In genomic region chr1:52579415-52579814, GRCh38 we compare ENCODE assay signal across 28 cellular contexts. TPM values are rescaled to one million over a fixed set of nuclear protein-coding genes. Genes with fewer than 3 reads are reported as not detected.
DNase-seq lines count a peak whose midpoint lies in the region; ATAC-seq lines count a peak whose summit lies in the region.
"Had no signal": no experiment of that assay in that cellular context is flagged by ENCODE, and none has a peak within 500 bp of the region (broad histone marks: within the 10 kb centered on the region; RNA-seq: fewer than 3 reads in every experiment).

No MANE protein-coding gene starts in this region.

- ATAC-seq in activated T-cell treated with anti-CD3 and anti-CD28 coated beads, Interleukin-2, amount 50 U/mL, for 72 hours (replicated peaks in 1 of 2): no peak
- no peak for ATAC-seq in GM21737 (IDR thresholded peaks at IDR 0.05; ENCODE audit: unreplicated experiment)
- no peak for ATAC-seq in HG03280 (IDR thresholded peaks at IDR 0.05; ENCODE audit: unreplicated experiment)
- ATAC-seq: foreskin keratinocyte; naive thymus-derived CD4-positive, alpha-beta T cell; stimulated activated naive B cell treated with anti-CD40 and anti-IgM and Interleukin-4, amounts not matched to agents 10 μg/mL and 1 μg/mL and 100 μg/mL, for 72 hours had no signal

- POLR2A ChIA-PET in activated CD4-positive, alpha-beta T cell treated with anti-CD3 and anti-CD28 coated beads, Interleukin-2, amount 10 ng/mL, durations not matched to agents 7 days and 5 days (lab: Charles Lee): no interaction called here

- H3K36me3 Mint-ChIP-seq in activated CD4-positive, alpha-beta T cell treated with anti-CD3 and anti-CD28 coated beads, Interleukin-2, amount 10 ng/mL, durations not matched to agents 7 days and 5 days (ENCODE audit: low read depth): peaks cover 8% of the 10 kb centered on the region
- peaks cover 4% of the 10 kb centered on the region for H3K36me3 Mint-ChIP-seq in activated T-helper 2 cell treated with anti-CD3 and anti-CD28 coated beads, Interferon-gamma antibody, Interleukin-2, Interleukin-4, amounts not matched to agents 10 μg/mL and 5 μg/mL and 100 μg/mL, durations not matched to agents 14 hours and 24 hours and 36 hours (ENCODE audit: low read depth)
- H3K36me3 Mint-ChIP-seq in activated T-cell treated with anti-CD3 and anti-CD28 coated beads, Interleukin-2, amount 50 U/mL, for 72 hours (ENCODE audit: insufficient read depth in 2 of 2): no peaks in the 10 kb centered on the region
- H3K36me3 Mint-ChIP-seq: activated naive CD8-positive, alpha-beta T cell treated with anti-CD3 and anti-CD28 coated beads for 36 hours had no signal

- H3K27me3 Mint-ChIP-seq in activated CD4-positive, alpha-beta T cell treated with anti-CD3 and anti-CD28 coated beads, Interleukin-2, amount 10 ng/mL, durations not matched to agents 7 days and 5 days: no peaks in the 10 kb centered on the region
- peaks cover 20% of the 10 kb centered on the region for H3K27me3 Mint-ChIP-seq in activated T-helper 2 cell treated with anti-CD3 and anti-CD28 coated beads, Interferon-gamma antibody, Interleukin-2, Interleukin-4, amounts not matched to agents 10 μg/mL and 5 μg/mL and 100 μg/mL, durations not matched to agents 14 hours and 24 hours and 36 hours (ENCODE audit: low read depth)
- no peaks in the 10 kb centered on the region for H3K27me3 Mint-ChIP-seq in activated T-cell treated with anti-CD3 and anti-CD28 coated beads, Interleukin-2, amount 50 U/mL, for 72 hours (ENCODE audit: low read depth)
- H3K27me3 Mint-ChIP-seq: activated naive CD8-positive, alpha-beta T cell treated with anti-CD3 and anti-CD28 coated beads for 36 hours; B cell; stimulated activated naive B cell treated with anti-CD40 and anti-IgM and Interleukin-4, amounts not matched to agents 10 μg/mL and 1 μg/mL and 100 μg/mL, for 72 hours had no signal

- H3K27ac Mint-ChIP-seq in activated CD4-positive, alpha-beta T cell treated with anti-CD3 and anti-CD28 coated beads, Interleukin-2, amount 10 ng/mL, durations not matched to agents 7 days and 5 days: peak overlapping the region; percentile 1
- peak overlapping the region; percentile 18 for H3K27ac Mint-ChIP-seq in activated T-helper 2 cell treated with anti-CD3 and anti-CD28 coated beads, Interferon-gamma antibody, Interleukin-2, Interleukin-4, amounts not matched to agents 10 μg/mL and 5 μg/mL and 100 μg/mL, durations not matched to agents 14 hours and 24 hours and 36 hours
- no peak overlapping the region for H3K27ac Mint-ChIP-seq in activated T-cell treated with anti-CD3 and anti-CD28 coated beads, Interleukin-2, amount 50 U/mL, for 72 hours
- H3K27ac Mint-ChIP-seq: activated naive CD8-positive, alpha-beta T cell treated with anti-CD3 and anti-CD28 coated beads for 36 hours; B cell; stimulated activated naive B cell treated with anti-CD40 and anti-IgM and Interleukin-4, amounts not matched to agents 10 μg/mL and 1 μg/mL and 100 μg/mL, for 72 hours had no signal

- CTCF ChIA-PET in activated CD4-positive, alpha-beta T cell treated with anti-CD3 and anti-CD28 coated beads, Interleukin-2, amount 10 ng/mL, durations not matched to agents 7 days and 5 days (lab: Charles Lee): interaction anchor here (0.6 to 1.2 kb wide), 3 partner anchors 27 to 375 kb away, joined by 3 to 5 read pairs (median 4); no protein-coding TSS in a partner anchor

- no peak for DNase-seq in activated CD4-positive, alpha-beta T cell treated with anti-CD3 and anti-CD28 coated beads, Interleukin-2, amount 10 ng/mL, durations not matched to agents 7 days and 5 days
- DNase-seq in activated CD4-positive, alpha-beta T cell treated with anti-CD3 and anti-CD28 coated beads, Interleukin-2, amount 50 U/mL, for 48 hours: no peak
- DNase-seq in EH (ENCODE audit: low read depth) (peak; percentile 57), iris pigment epithelial cell (ENCODE audit: low read depth) (peak; percentile 46)
- DNase-seq in activated T-helper 2 cell treated with anti-CD3 and anti-CD28 coated beads, Interferon-gamma antibody, Interleukin-2, Interleukin-4, amounts not matched to agents 10 μg/mL and 5 μg/mL and 100 μg/mL, durations not matched to agents 14 hours and 24 hours and 36 hours (ENCODE audit: low spot score): no peak
- no peak for DNase-seq in activated T-cell treated with anti-CD3 and anti-CD28 coated beads, Interleukin-2, amount 50 U/mL, for 72 hours
- DNase-seq: activated CD4-positive, CD25-positive, alpha-beta regulatory T cell; activated naive CD8-positive, alpha-beta T cell treated with anti-CD3 and anti-CD28 coated beads for 36 hours; COR-L47; effector CD8-positive, alpha-beta T cell; foreskin keratinocyte; H7; mesendoderm; naive thymus-derived CD4-positive, alpha-beta T cell; NCI-H1105 treated with DMSO at 0.1 percent for 48 hours; NCI-H2029 treated with DMSO at 0.1 percent for 48 hours; NCI-H774; stimulated activated CD4-positive, alpha-beta T cell treated with anti-CD3 and anti-CD28 coated beads, Interleukin-12 subunit alpha, Interleukin-12 subunit beta, amount 100 ng/mL, for 4 hours; stimulated activated CD4-positive, alpha-beta T cell treated with anti-CD3 and anti-CD28 coated beads, Interleukin-4, amount 100 ng/mL, for 24 hours; stimulated activated naive B cell treated with anti-CD40 and anti-IgM and Interleukin-4, amounts not matched to agents 10 μg/mL and 1 μg/mL and 100 μg/mL, for 72 hours; uterus had no signal

- intact Hi-C loops in activated T-helper 2 cell treated with anti-CD3 and anti-CD28 coated beads, Interferon-gamma antibody, Interleukin-2, Interleukin-4, amounts not matched to agents 10 μg/mL and 5 μg/mL and 100 μg/mL, durations not matched to agents 14 hours and 24 hours and 36 hours (cut with micrococcal nuclease): no loop called here

- peaks cover 9% of the 10 kb centered on the region for H3K9me3 Mint-ChIP-seq in activated CD4-positive, alpha-beta T cell treated with anti-CD3 and anti-CD28 coated beads, Interleukin-2, amount 10 ng/mL, durations not matched to agents 7 days and 5 days
- peaks cover 6% of the 10 kb centered on the region for H3K9me3 Mint-ChIP-seq in activated T-helper 2 cell treated with anti-CD3 and anti-CD28 coated beads, Interferon-gamma antibody, Interleukin-2, Interleukin-4, amounts not matched to agents 10 μg/mL and 5 μg/mL and 100 μg/mL, durations not matched to agents 14 hours and 24 hours and 36 hours
- no peaks in the 10 kb centered on the region for H3K9me3 Mint-ChIP-seq in activated T-cell treated with anti-CD3 and anti-CD28 coated beads, Interleukin-2, amount 50 U/mL, for 72 hours
- H3K9me3 Mint-ChIP-seq: activated naive CD8-positive, alpha-beta T cell treated with anti-CD3 and anti-CD28 coated beads for 36 hours had no signal

- no peak overlapping the region for H3K4me3 Mint-ChIP-seq in activated CD4-positive, alpha-beta T cell treated with anti-CD3 and anti-CD28 coated beads, Interleukin-2, amount 10 ng/mL, durations not matched to agents 7 days and 5 days
- no peak overlapping the region for H3K4me3 Mint-ChIP-seq in activated T-helper 2 cell treated with anti-CD3 and anti-CD28 coated beads, Interferon-gamma antibody, Interleukin-2, Interleukin-4, amounts not matched to agents 10 μg/mL and 5 μg/mL and 100 μg/mL, durations not matched to agents 14 hours and 24 hours and 36 hours (ENCODE audit: low read depth)
- no peak overlapping the region for H3K4me3 Mint-ChIP-seq in activated T-cell treated with anti-CD3 and anti-CD28 coated beads, Interleukin-2, amount 50 U/mL, for 72 hours
- H3K4me3 Mint-ChIP-seq: activated naive CD8-positive, alpha-beta T cell treated with anti-CD3 and anti-CD28 coated beads for 36 hours; activated T-helper 1 cell treated with anti-CD3 and anti-CD28 coated beads, Interleukin-12 subunit alpha, Interleukin-12 subunit beta, Interleukin-2, Interleukin-4 antibody, amounts not matched to agents 30 ng/mL and 10 ng/mL and 1 ng/mL, durations not matched to agents 14 hours and 24 hours and 36 hours; B cell; stimulated activated naive B cell treated with anti-CD40 and anti-IgM and Interleukin-4, amounts not matched to agents 10 μg/mL and 1 μg/mL and 100 μg/mL, for 72 hours had no signal

- peaks cover 14% of the 10 kb centered on the region for H3K4me1 Mint-ChIP-seq in activated CD4-positive, alpha-beta T cell treated with anti-CD3 and anti-CD28 coated beads, Interleukin-2, amount 10 ng/mL, durations not matched to agents 7 days and 5 days
- H3K4me1 Mint-ChIP-seq in activated T-helper 2 cell treated with anti-CD3 and anti-CD28 coated beads, Interferon-gamma antibody, Interleukin-2, Interleukin-4, amounts not matched to agents 10 μg/mL and 5 μg/mL and 100 μg/mL, durations not matched to agents 14 hours and 24 hours and 36 hours (ENCODE audit: low read depth): peaks cover 13% of the 10 kb centered on the region
- peaks cover 15% of the 10 kb centered on the region for H3K4me1 Mint-ChIP-seq in activated T-cell treated with anti-CD3 and anti-CD28 coated beads, Interleukin-2, amount 50 U/mL, for 72 hours (ENCODE audit: low read depth)

RNA-seq across cellular contexts. Expression of gene GPX7, which starts 22.8 kb away (rescaled TPM):
- 10 to 100 TPM; 20.3 to 22.8 TPM for total RNA-seq in activated CD4-positive, alpha-beta T cell treated with anti-CD3 and anti-CD28 coated beads, Interleukin-2, amount 10 ng/mL, durations not matched to agents 7 days and 5 days
- total RNA-seq in activated T-helper 2 cell treated with anti-CD3 and anti-CD28 coated beads, Interferon-gamma antibody, Interleukin-2, Interleukin-4, amounts not matched to agents 10 μg/mL and 5 μg/mL and 100 μg/mL, durations not matched to agents 14 hours and 24 hours and 36 hours: 29.9 and 31.1 TPM in 2 replicates
- 10 to 100 TPM; 26.3 to 27.6 TPM for total RNA-seq in activated T-cell treated with anti-CD3 and anti-CD28 coated beads, Interleukin-2, amount 50 U/mL, for 72 hours

RNA-seq across cellular contexts. Expression of gene TUT4, which starts 26.5 kb away (rescaled TPM):
- total RNA-seq in activated CD4-positive, alpha-beta T cell treated with anti-CD3 and anti-CD28 coated beads, Interleukin-2, amount 10 ng/mL, durations not matched to agents 7 days and 5 days: 100 to 1,000 TPM in 1 of 2 experiments, 10 to 100 TPM in 1; 88.0 to 101 TPM
- 61.6 and 63.1 TPM in 2 replicates for total RNA-seq in activated T-helper 2 cell treated with anti-CD3 and anti-CD28 coated beads, Interferon-gamma antibody, Interleukin-2, Interleukin-4, amounts not matched to agents 10 μg/mL and 5 μg/mL and 100 μg/mL, durations not matched to agents 14 hours and 24 hours and 36 hours
- 100 to 1,000 TPM; 108 to 120 TPM for total RNA-seq in activated T-cell treated with anti-CD3 and anti-CD28 coated beads, Interleukin-2, amount 50 U/mL, for 72 hours

RNA-seq across cellular contexts. Expression of gene SHISAL2A, which starts 53.6 kb away (rescaled TPM):
- total RNA-seq in activated CD4-positive, alpha-beta T cell treated with anti-CD3 and anti-CD28 coated beads, Interleukin-2, amount 10 ng/mL, durations not matched to agents 7 days and 5 days: 1 to 10 TPM; 8.2 TPM
- 1.9 and 2.5 TPM in 2 replicates for total RNA-seq in activated T-helper 2 cell treated with anti-CD3 and anti-CD28 coated beads, Interferon-gamma antibody, Interleukin-2, Interleukin-4, amounts not matched to agents 10 μg/mL and 5 μg/mL and 100 μg/mL, durations not matched to agents 14 hours and 24 hours and 36 hours
- total RNA-seq in activated T-cell treated with anti-CD3 and anti-CD28 coated beads, Interleukin-2, amount 50 U/mL, for 72 hours: 1 to 10 TPM; 9.0 to 9.2 TPM
- total RNA-seq: foreskin keratinocyte, osteoblast, right atrium auricular region, temporal lobe had no signal

Comparison
In these comparisons a context has a peak if more than half of its experiments do, and no peak if none do; other contexts are left out.
1. DNase-seq: peak in EH (single experiment) and iris pigment epithelial cell (single experiment); none in activated CD4-positive, alpha-beta T cell treated with anti-CD3 and anti-CD28 coated beads, Interleukin-2, amount 10 ng/mL, durations not matched to agents 7 days and 5 days (single experiment), activated CD4-positive, alpha-beta T cell treated with anti-CD3 and anti-CD28 coated beads, Interleukin-2, amount 50 U/mL, for 48 hours (0 of 2), activated T-helper 2 cell treated with anti-CD3 and anti-CD28 coated beads, Interferon-gamma antibody, Interleukin-2, Interleukin-4, amounts not matched to agents 10 μg/mL and 5 μg/mL and 100 μg/mL, durations not matched to agents 14 hours and 24 hours and 36 hours (single experiment) and activated T-cell treated with anti-CD3 and anti-CD28 coated beads, Interleukin-2, amount 50 U/mL, for 72 hours (0 of 2).